ENCODE assay signal across 8 cellular contexts in the genomic region with DNA sequence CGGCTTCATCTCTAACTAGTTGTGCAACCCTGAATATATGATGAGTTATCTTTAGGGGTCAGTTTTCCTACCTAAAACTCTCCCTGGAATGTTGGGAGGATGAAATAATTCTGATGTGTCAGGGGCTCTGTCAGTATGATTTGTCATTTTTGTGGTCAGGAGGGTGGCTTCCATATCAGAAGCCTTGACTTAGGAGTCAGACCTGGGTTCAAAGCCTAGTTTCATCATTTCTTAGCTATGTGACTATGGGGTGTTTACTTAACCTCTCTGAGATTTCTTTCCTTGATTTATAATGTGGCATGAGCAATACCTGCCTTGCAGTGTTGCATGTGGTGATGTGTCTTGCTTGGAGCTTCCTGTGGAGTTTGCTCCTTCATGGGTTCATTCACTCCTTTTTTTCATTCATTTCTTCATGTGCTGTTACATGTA.
DNase-seq lines count a peak whose midpoint lies in the region; ATAC-seq, FAIRE-seq and TF ChIP-seq lines count a peak whose summit lies in the region.
"Had no signal": no experiment of that assay in that cellular context is flagged by ENCODE, and none has a peak within 500 bp of the region (broad histone marks: within the 10 kb centered on the region; RNA-seq: fewer than 3 reads in every experiment).

No MANE protein-coding gene starts in this region.

- DNase-seq in H54 (ENCODE audit: insufficient read length, low spot score) (peak; percentile 49), RKO (ENCODE audit: low spot score) (peak; percentile 14), HT-29 (ENCODE audit: low spot score) (no peak), retina (no peak)
- DNase-seq: Karpas-422 had no signal

- no peak for TF ChIP-seq POLR2A in H54 (IDR thresholded peaks at IDR 0.05; ENCODE audit: low read depth, low read length)

- peak; percentile 57 for FAIRE-seq in H54 (lab: Jason Lieb, UNC)

- ATAC-seq in esophagus mucosa (peak; percentile 62), GM21825 (IDR thresholded peaks at IDR 0.05; ENCODE audit: unreplicated experiment) (no peak)

- no peak overlapping the region for H3K4me3 ChIP-seq in skin epidermis

- H3K27ac ChIP-seq in skin epidermis = peak overlapping the region in 20 of 21 experiments; percentile 26 to 89 (median 71)

Comparison
In these comparisons a context has a peak if more than half of its experiments do, and no peak if none do; other contexts are left out.
1. DNase-seq: peak in H54 (single experiment) and RKO (single experiment); none in HT-29 (single experiment) and retina (single experiment).